ENCODE assay signal across 17 cellular contexts in the genomic region with DNA sequence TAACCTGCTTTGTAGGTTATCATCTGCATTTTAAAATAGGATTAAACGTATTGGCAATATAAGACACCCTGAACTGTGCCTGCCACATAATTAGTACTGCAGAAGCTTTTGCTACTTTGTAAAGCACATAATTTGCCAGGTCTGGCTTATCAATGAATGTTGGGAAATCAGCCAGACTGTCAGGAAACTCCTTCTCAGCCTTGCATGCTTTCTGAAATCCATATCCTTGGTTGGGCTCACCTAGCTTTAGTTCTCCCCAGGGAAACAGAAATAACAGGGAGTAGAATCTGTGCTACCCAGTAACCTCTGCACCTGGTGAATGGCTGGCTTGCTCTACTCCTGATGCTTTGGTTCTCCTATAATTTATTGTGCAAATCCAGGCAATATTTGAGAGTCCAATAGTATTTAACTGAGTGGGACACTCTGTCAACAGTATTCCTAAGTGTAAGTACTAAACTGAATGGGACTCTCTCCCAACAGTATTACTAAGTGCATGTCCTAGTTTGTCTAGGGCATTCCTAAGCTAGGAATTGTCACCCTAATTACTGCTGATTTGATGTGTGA.
DNase-seq lines count a peak whose midpoint lies in the region; ATAC-seq and TF ChIP-seq lines count a peak whose summit lies in the region.
"Had no signal": no experiment of that assay in that cellular context is flagged by ENCODE, and none has a peak within 500 bp of the region (broad histone marks: within the 10 kb centered on the region; RNA-seq: fewer than 3 reads in every experiment).

No MANE protein-coding gene starts in this region.

- no peaks in the 10 kb centered on the region for H3K9me3 ChIP-seq in body of pancreas
- H3K9me3 ChIP-seq in osteoblast (ENCODE audit: low read depth, low read length) = no peaks in the 10 kb centered on the region
- no peaks in the 10 kb centered on the region for H3K9me3 ChIP-seq in colonic mucosa

- H3K27me3 ChIP-seq in body of pancreas (no peaks in the 10 kb centered on the region), osteoblast (ENCODE audit: insufficient read depth, low read length) (no peaks in the 10 kb centered on the region), colonic mucosa (no peaks in the 10 kb centered on the region)

- H3K36me3 ChIP-seq in body of pancreas (replicated peaks in 1 of 2; ENCODE audit: insufficient read depth in 1 of 2, low read depth in 2 of 2) = no peaks in the 10 kb centered on the region
- no peaks in the 10 kb centered on the region for H3K36me3 ChIP-seq in osteoblast (ENCODE audit: insufficient read depth, low read length)
- no peaks in the 10 kb centered on the region for H3K36me3 ChIP-seq in colonic mucosa

- 6 to 17% methylated on average over 1 of the region's 1 CpG for WGBS in body of pancreas, 2 donors

- peak; percentile 82 for ATAC-seq in body of pancreas
- ATAC-seq: GM23338, HCT116 had no signal

- H3K79me2 ChIP-seq in osteoblast (ENCODE audit: insufficient read depth, low read length) = no peaks in the 10 kb centered on the region

- H3K4me3 ChIP-seq in body of pancreas = no peak overlapping the region
- no peak overlapping the region for H3K4me3 ChIP-seq in osteoblast (ENCODE audit: insufficient read depth, low read length)
- no peak overlapping the region for H3K4me3 ChIP-seq in colonic mucosa
- H3K4me3 ChIP-seq: GM23338 had no signal

- H3K4me1 ChIP-seq in body of pancreas = peaks cover 13% of the 10 kb centered on the region
- H3K4me1 ChIP-seq in osteoblast (ENCODE audit: insufficient read depth, low read length) = no peaks in the 10 kb centered on the region
- H3K4me1 ChIP-seq in colonic mucosa = no peaks in the 10 kb centered on the region

- DNase-seq in NCI-H82 (lab: John Stamatoyannopoulos, UW) (peak; percentile 10), NCI-H82 treated with DMSO at 0.1 percent for 48 hours (lab: John Stamatoyannopoulos, UW; ENCODE audit: unreplicated experiment) (no peak), NCI-H69 (lab: John Stamatoyannopoulos, UW) (peak; percentile 84), body of pancreas (peak in 3 of 4 donors; percentile 18 to 42 (median 19)), osteoblast (ENCODE audit: insufficient read length, low spot score, missing footprints) (peak; percentile 3), colonic mucosa (no peak)
- DNase-seq in stimulated activated CD8-positive, alpha-beta memory T cell treated with anti-CD3 and anti-CD28 coated beads, Interleukin-4, amount 100 ng/mL, for 48 hours = no peak
- DNase-seq: C1 segment of cervical spinal cord; Calu3; CD4-positive, alpha-beta memory T cell; COR-L47; DMS53; DMS79 treated with DMSO at 0.1 percent for 48 hours; GF-D8; H9 had no signal

- intact Hi-C loops in body of pancreas (cut with DNase I) (no loop called here), colonic mucosa (cut with DNase I) (no loop called here)

- H3K9ac ChIP-seq in colonic mucosa (ENCODE audit: low read depth in 2 of 2, low read length in 2 of 2) = no peak overlapping the region

- TF ChIP-seq POLR2A in body of pancreas (IDR thresholded peaks at IDR 0.05) = no peak

- H4K20me1 ChIP-seq in osteoblast (ENCODE audit: insufficient read depth, low read length) = no peaks in the 10 kb centered on the region

- H3K27ac ChIP-seq in body of pancreas (peak overlapping the region in 1 of 4 donors; percentile 16), osteoblast (ENCODE audit: low read depth, low read length) (no peak overlapping the region), colonic mucosa (no peak overlapping the region)

- H3K4me2 ChIP-seq in osteoblast (ENCODE audit: insufficient read depth, low read length) = no peak overlapping the region
- H3K4me2 ChIP-seq: GM23338 had no signal

- H2AFZ ChIP-seq in osteoblast (ENCODE audit: low read length) = no peak overlapping the region
- H2AFZ ChIP-seq: GM23338 had no signal

- TF ChIP-seq CTCF in body of pancreas (IDR thresholded peaks at IDR 0.05) (no peak), osteoblast (IDR thresholded peaks at IDR 0.05; ENCODE audit: extremely low read depth, low read depth, low read length) (no peak), colonic mucosa (IDR thresholded peaks at IDR 0.05) (no peak)

Comparison
In these comparisons a context has a peak if more than half of its experiments do, and no peak if none do; other contexts are left out.
1. DNase-seq: peak in NCI-H82 (single experiment), NCI-H69 (single experiment), body of pancreas (3 of 4) and osteoblast (single experiment); none in NCI-H82 treated with DMSO at 0.1 percent for 48 hours (single experiment), stimulated activated CD8-positive, alpha-beta memory T cell treated with anti-CD3 and anti-CD28 coated beads, Interleukin-4, amount 100 ng/mL, for 48 hours (single experiment) and colonic mucosa (single experiment).